In genomic region chr16:11079657-11080187, GRCh38 we compare ENCODE assay signal across 9 cellular contexts.
A peak's percentile ranks its signal among the peaks of the same experiment; 100 is the strongest.
DNase-seq lines count a peak whose midpoint lies in the region; ATAC-seq and TF ChIP-seq lines count a peak whose summit lies in the region.
"Had no signal": no experiment of that assay in that cellular context is flagged by ENCODE, and none has a peak within 500 bp of the region (broad histone marks: within the 10 kb centered on the region; RNA-seq: fewer than 3 reads in every experiment).

No MANE protein-coding gene starts in this region.

- H3K36me3 Mint-ChIP-seq in activated naive CD4-positive, alpha-beta T cell treated with anti-CD3 and anti-CD28 coated beads for 36 hours (ENCODE audit: low read depth), result peaks cover 18% of the 10 kb centered on the region
- H3K36me3 Mint-ChIP-seq in T-helper 2 cell treated with Interferon-gamma antibody and Interleukin-4, amounts not matched to agents 5 μg/mL and 100 μg/mL, for 36 hours (ENCODE audit: low read depth), result peaks cover 35% of the 10 kb centered on the region

- peaks cover 42 to 43% of the 10 kb centered on the region in 2 donors for H3K4me1 ChIP-seq in thyroid gland

- no peaks in the 10 kb centered on the region for H3K36me3 ChIP-seq in thyroid gland

- ATAC-seq in GM18520 (IDR thresholded peaks at IDR 0.05; ENCODE audit: unreplicated experiment) (no peak), GM21515 (IDR thresholded peaks at IDR 0.05; ENCODE audit: unreplicated experiment) (no peak), HG03565 (IDR thresholded peaks at IDR 0.05; ENCODE audit: unreplicated experiment) (no peak)

- intact Hi-C loops in activated naive CD4-positive, alpha-beta T cell treated with anti-CD3 and anti-CD28 coated beads for 36 hours (cut with micrococcal nuclease), result loop anchor here (1.0 kb wide), 6 partner anchors 15 to 173 kb away; no protein-coding TSS in a partner anchor
- intact Hi-C loops in thyroid gland (cut with DNase I), result no loop called here

- no peaks in the 10 kb centered on the region for H3K27me3 ChIP-seq in thyroid gland

- CTCF ChIA-PET in activated naive CD4-positive, alpha-beta T cell treated with anti-CD3 and anti-CD28 coated beads for 36 hours (lab: Charles Lee), result interaction anchor here (0.8 to 1.6 kb wide), 5 partner anchors 14 to 177 kb away, joined by 3 to 6 read pairs (median 3); no protein-coding TSS in a partner anchor

- H3K4me3 ChIP-seq in foreskin fibroblast (ENCODE audit: low read depth in 1 of 2, low read length in 2 of 2) (no peak overlapping the region), thyroid gland (replicated peaks in 1 of 3) (no peak overlapping the region)

- 80 to 85% methylated on average over 6 of the region's 6 CpGs for WGBS in thyroid gland, 2 donors

- no peaks in the 10 kb centered on the region for H3K9me3 Mint-ChIP-seq in activated naive CD4-positive, alpha-beta T cell treated with anti-CD3 and anti-CD28 coated beads for 36 hours
- H3K9me3 Mint-ChIP-seq in T-helper 2 cell treated with Interferon-gamma antibody and Interleukin-4, amounts not matched to agents 5 μg/mL and 100 μg/mL, for 36 hours, result no peaks in the 10 kb centered on the region

- H3K4me3 Mint-ChIP-seq in activated naive CD4-positive, alpha-beta T cell treated with anti-CD3 and anti-CD28 coated beads for 36 hours, result peak overlapping the region; percentile 36
- H3K4me3 Mint-ChIP-seq in T-helper 2 cell treated with Interferon-gamma antibody and Interleukin-4, amounts not matched to agents 5 μg/mL and 100 μg/mL, for 36 hours, result peak overlapping the region; percentile 73

- H3K4me1 Mint-ChIP-seq in activated naive CD4-positive, alpha-beta T cell treated with anti-CD3 and anti-CD28 coated beads for 36 hours (ENCODE audit: low read depth), result peaks cover 61% of the 10 kb centered on the region
- peaks cover 89% of the 10 kb centered on the region for H3K4me1 Mint-ChIP-seq in T-helper 2 cell treated with Interferon-gamma antibody and Interleukin-4, amounts not matched to agents 5 μg/mL and 100 μg/mL, for 36 hours (ENCODE audit: low read depth)

- TF ChIP-seq CTCF in foreskin fibroblast (IDR thresholded peaks at IDR 0.05; ENCODE audit: low read depth, low read length) (no peak), thyroid gland (IDR thresholded peaks at IDR 0.05) (no peak)

- no peaks in the 10 kb centered on the region for H3K27me3 Mint-ChIP-seq in activated naive CD4-positive, alpha-beta T cell treated with anti-CD3 and anti-CD28 coated beads for 36 hours (ENCODE audit: low read depth)
- no peaks in the 10 kb centered on the region for H3K27me3 Mint-ChIP-seq in T-helper 2 cell treated with Interferon-gamma antibody and Interleukin-4, amounts not matched to agents 5 μg/mL and 100 μg/mL, for 36 hours (ENCODE audit: low read depth)

- DNase-seq in activated naive CD4-positive, alpha-beta T cell treated with anti-CD3 and anti-CD28 coated beads for 36 hours, result peak; percentile 74
- DNase-seq in activated naive CD4-positive, alpha-beta T cell (lab: John Stamatoyannopoulos, UW), result no peak
- DNase-seq in T-helper 2 cell treated with Interferon-gamma antibody and Interleukin-4, amounts not matched to agents 5 μg/mL and 100 μg/mL, for 36 hours (ENCODE audit: low spot score), result peak; percentile 60
- DNase-seq in foreskin fibroblast, result peak; percentile 96 to 97
- DNase-seq in thyroid gland, result no peak
- DNase-seq: DMS79 treated with DMSO at 0.1 percent for 48 hours had no signal

- peak overlapping the region; percentile 96 for H3K27ac Mint-ChIP-seq in activated naive CD4-positive, alpha-beta T cell treated with anti-CD3 and anti-CD28 coated beads for 36 hours
- H3K27ac Mint-ChIP-seq in T-helper 2 cell treated with Interferon-gamma antibody and Interleukin-4, amounts not matched to agents 5 μg/mL and 100 μg/mL, for 36 hours, result peak overlapping the region; percentile 87

- H3K9me3 ChIP-seq in thyroid gland, result no peaks in the 10 kb centered on the region

- peak overlapping the region in 2 of 3 donors; percentile 69 to 85 for H3K27ac ChIP-seq in thyroid gland

- TF ChIP-seq POLR2A in thyroid gland (IDR thresholded peaks at IDR 0.05), result no peak

Comparison
In these comparisons a context has a peak if more than half of its experiments do, and no peak if none do; other contexts are left out.
1. DNase-seq: peak in activated naive CD4-positive, alpha-beta T cell treated with anti-CD3 and anti-CD28 coated beads for 36 hours (single experiment), T-helper 2 cell treated with Interferon-gamma antibody and Interleukin-4, amounts not matched to agents 5 μg/mL and 100 μg/mL, for 36 hours (single experiment) and foreskin fibroblast (2 of 2); none in activated naive CD4-positive, alpha-beta T cell (0 of 4) and thyroid gland (0 of 2).